8 cellular contexts compared by ENCODE assay signal in the genomic region with DNA sequence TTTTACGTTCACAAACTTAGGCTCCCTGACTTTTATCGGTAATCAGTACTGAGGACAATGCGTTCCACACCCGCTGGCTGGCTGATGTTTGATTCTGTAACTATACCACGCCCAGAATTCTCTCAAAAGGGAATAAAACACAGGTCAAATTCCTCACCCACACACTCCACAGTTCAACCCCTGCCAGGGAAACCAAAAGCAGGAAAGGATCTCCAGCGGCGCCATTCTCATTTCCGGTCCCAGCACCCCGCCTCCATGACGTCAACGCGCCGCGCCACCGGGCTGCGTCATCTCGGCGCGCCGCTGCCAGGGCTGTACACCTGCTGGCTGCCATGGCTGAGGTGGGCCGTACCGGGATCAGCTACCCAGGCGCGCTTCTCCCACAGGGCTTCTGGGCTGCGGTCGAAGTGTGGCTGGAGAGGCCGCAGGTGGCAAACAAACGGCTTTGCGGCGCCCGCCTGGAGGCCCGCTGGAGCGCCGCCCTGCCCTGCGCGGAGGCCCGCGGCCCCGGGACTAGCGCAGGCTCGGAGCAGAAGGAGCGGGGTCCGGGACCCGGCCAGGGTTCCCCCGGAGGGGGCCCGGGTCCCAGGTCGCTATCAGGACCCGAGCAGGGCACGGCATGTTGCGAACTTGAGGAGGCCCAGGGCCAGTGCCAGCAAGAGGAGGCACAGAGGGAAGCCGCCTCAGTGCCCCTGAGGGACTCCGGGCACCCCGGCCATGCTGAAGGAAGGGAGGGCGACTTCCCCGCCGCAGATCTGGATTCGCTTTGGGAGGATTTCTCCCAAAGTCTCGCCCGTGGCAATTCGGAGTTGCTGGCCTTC. TPM values are rescaled to one million over a fixed set of nuclear protein-coding genes. Genes with fewer than 3 reads are reported as not detected.
A peak's percentile ranks its signal among the peaks of the same experiment; 100 is the strongest.
DNase-seq lines count a peak whose midpoint lies in the region; ATAC-seq, FAIRE-seq and TF ChIP-seq lines count a peak whose summit lies in the region.

A gene (minus strand): TSS at position 233 of the 821 bp plus-strand sequence. CDS start 24,202 bp downstream, outside the sequence.
A gene with protein sequence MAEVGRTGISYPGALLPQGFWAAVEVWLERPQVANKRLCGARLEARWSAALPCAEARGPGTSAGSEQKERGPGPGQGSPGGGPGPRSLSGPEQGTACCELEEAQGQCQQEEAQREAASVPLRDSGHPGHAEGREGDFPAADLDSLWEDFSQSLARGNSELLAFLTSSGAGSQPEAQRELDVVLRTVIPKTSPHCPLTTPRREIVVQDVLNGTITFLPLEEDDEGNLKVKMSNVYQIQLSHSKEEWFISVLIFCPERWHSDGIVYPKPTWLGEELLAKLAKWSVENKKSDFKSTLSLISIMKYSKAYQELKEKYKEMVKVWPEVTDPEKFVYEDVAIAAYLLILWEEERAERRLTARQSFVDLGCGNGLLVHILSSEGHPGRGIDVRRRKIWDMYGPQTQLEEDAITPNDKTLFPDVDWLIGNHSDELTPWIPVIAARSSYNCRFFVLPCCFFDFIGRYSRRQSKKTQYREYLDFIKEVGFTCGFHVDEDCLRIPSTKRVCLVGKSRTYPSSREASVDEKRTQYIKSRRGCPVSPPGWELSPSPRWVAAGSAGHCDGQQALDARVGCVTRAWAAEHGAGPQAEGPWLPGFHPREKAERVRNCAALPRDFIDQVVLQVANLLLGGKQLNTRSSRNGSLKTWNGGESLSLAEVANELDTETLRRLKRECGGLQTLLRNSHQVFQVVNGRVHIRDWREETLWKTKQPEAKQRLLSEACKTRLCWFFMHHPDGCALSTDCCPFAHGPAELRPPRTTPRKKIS (plus strand): TSS at position 287 of the 821 bp plus-strand sequence. CDS start 46 bp downstream, at position 333.

- H3K4me3 ChIP-seq in OCI-LY7 (ENCODE audit: low read depth, low read length, poor library complexity, severe bottlenecking) (peak within 1 kb of the TSS; percentile 98), endothelial cell of umbilical vein (replicated peaks in 1 of 3; ENCODE audit: insufficient read depth in 1 of 3, low read depth in 1 of 3, low read length in 3 of 3) (peak within 1 kb of the TSS; percentile 71 to 97 (median 72))

- H3K9me2 ChIP-seq in OCI-LY7 (ENCODE audit: insufficient read depth, low read length) = no peaks in the 10 kb centered on the region

- dilution Hi-C loops in endothelial cell of umbilical vein (cut with MboI; ENCODE audit: extremely low pct_ligation_motif_present, low sequenced_read_pairs) = no loop called here

- intact Hi-C loops in OCI-LY7 (cut with micrococcal nuclease; ENCODE audit: unreplicated experiment) (loop anchor here (1.0 kb wide), 1 partner anchor 12 kb away; no protein-coding TSS in a partner anchor), endothelial cell of umbilical vein (cut with micrococcal nuclease) (loop anchor here (1.0 kb wide), 1 partner anchor 12 kb away; no protein-coding TSS in a partner anchor)

- H3K79me2 ChIP-seq in OCI-LY7 (ENCODE audit: insufficient read depth, low read depth, low read length) (peaks cover 73% of the 10 kb centered on the region), endothelial cell of umbilical vein (ENCODE audit: control insufficient read depth, insufficient read depth, low read length) (peaks cover 58% of the 10 kb centered on the region)

- H3K9me3 ChIP-seq in OCI-LY7 (ENCODE audit: low read length) (no peaks in the 10 kb centered on the region), endothelial cell of umbilical vein (replicated peaks; ENCODE audit: control insufficient read depth, insufficient read depth, low read length) (no peaks in the 10 kb centered on the region)

- H4K20me1 ChIP-seq in OCI-LY7 (ENCODE audit: insufficient read depth, low read length) (peaks cover 14% of the 10 kb centered on the region), endothelial cell of umbilical vein (replicated peaks; ENCODE audit: control insufficient read depth, extremely low read depth, insufficient read depth, low read length) (no peaks in the 10 kb centered on the region)

- peak within 1 kb of the TSS; percentile 99 for H3K9ac ChIP-seq in endothelial cell of umbilical vein (replicated peaks; ENCODE audit: extremely low read depth, insufficient read depth, low read length)

- H3K4me2 ChIP-seq in OCI-LY7 (ENCODE audit: low read length) = peak within 1 kb of the TSS; percentile 97
- peak within 1 kb of the TSS; percentile 88 for H3K4me2 ChIP-seq in endothelial cell of umbilical vein (ENCODE audit: insufficient read depth, low read length)

- DNase-seq in DMS 273 (lab: John Stamatoyannopoulos, UW; ENCODE audit: unreplicated experiment) (peak; percentile 93), HuH-7 (ENCODE audit: low spot score) (peak; percentile 84), OCI-LY7 (ENCODE audit: low spot score) (peak; percentile 87), activated T-cell treated with anti-CD3 and anti-CD28 coated beads for 24 hours (ENCODE audit: low read depth) (peak; percentile 96), endothelial cell of umbilical vein (ENCODE audit: low read depth, low spot score) (peak; percentile 96), middle frontal gyrus (ENCODE audit: extremely low spot score, low spot score) (peak; percentile 82)
- DNase-seq in stimulated activated CD8-positive, alpha-beta memory T cell treated with anti-CD3 and anti-CD28 coated beads, Interleukin-2, amount 100 ng/mL, for 1 hour (ENCODE audit: low read depth in 2 of 2) = peak; percentile 88 to 97

- TF ChIP-seq CTCF in OCI-LY7 (conservative IDR thresholded peaks at IDR 0.05; ENCODE audit: low read length) = no peak
- no peak for TF ChIP-seq CTCF in endothelial cell of umbilical vein (IDR thresholded peaks at IDR 0.05; ENCODE audit: extremely low read depth in 1 of 2, insufficient read depth in 1 of 2, low read depth in 1 of 2, low read length in 2 of 2)

- H3K27ac ChIP-seq in OCI-LY7 (ENCODE audit: low read depth, low read length, poor library complexity, severe bottlenecking) (peak within 1 kb of the TSS; percentile 87), endothelial cell of umbilical vein (ENCODE audit: insufficient read depth, low read depth, low read length) (peak within 1 kb of the TSS; percentile 91)

- BruUV-seq in OCI-LY7 (replicated peaks; lab: Mats Ljungman, UMichigan) (no TSS peak), endothelial cell of umbilical vein (replicated peaks; lab: Mats Ljungman, UMichigan) (TSS peak; percentile 19)

- ATAC-seq in GM21447 (IDR thresholded peaks at IDR 0.05; ENCODE audit: unreplicated experiment) = peak; percentile 69

- H3K27me3 ChIP-seq in endothelial cell of umbilical vein (ENCODE audit: control insufficient read depth in 2 of 2, insufficient read depth in 2 of 2, low read length in 2 of 2) = no peaks in the 10 kb centered on the region

- TF ChIP-seq POLR2A in endothelial cell of umbilical vein (IDR thresholded peaks at IDR 0.05; ENCODE audit: low read depth, low read length) = peak; percentile 77

- H2AFZ ChIP-seq in OCI-LY7 (ENCODE audit: low read length) (peak within 1 kb of the TSS; percentile 92), endothelial cell of umbilical vein (ENCODE audit: low read depth, low read length) (peak within 1 kb of the TSS; percentile 93)

- CTCF ChIA-PET in OCI-LY7 (lab: Charles Lee; ENCODE audit: unreplicated experiment) = no interaction called here
- CTCF ChIA-PET in endothelial cell of umbilical vein (lab: Charles Lee) = interaction anchor here (0.6 to 1.5 kb wide), 2 partner anchors 12 to 13 kb away, joined by 4 to 6 read pairs; no protein-coding TSS in a partner anchor

- POLR2A ChIA-PET in OCI-LY7 (lab: Charles Lee) = interaction anchor here (1.1 to 1.2 kb wide), 2 partner anchors 10 to 13 kb away, joined by 3 read pairs; no protein-coding TSS in a partner anchor
- POLR2A ChIA-PET in endothelial cell of umbilical vein (lab: Charles Lee) = no interaction called here

- FAIRE-seq in endothelial cell of umbilical vein (lab: Jason Lieb, UNC) = peak; percentile 96

- H3K36me3 ChIP-seq in OCI-LY7 (ENCODE audit: insufficient read depth, low read length) (peaks cover 13% of the 10 kb centered on the region; the same call in 1 of the 2 replicates), endothelial cell of umbilical vein (ENCODE audit: control insufficient read depth in 2 of 2, extremely low read depth in 1 of 2, insufficient read depth in 2 of 2, low read length in 2 of 2) (peaks cover 0 to 4% of the 10 kb centered on the region in 2 experiments)

- no peaks in the 10 kb centered on the region for H3K9me1 ChIP-seq in endothelial cell of umbilical vein (replicated peaks; ENCODE audit: control insufficient read depth, extremely low read depth, insufficient read depth, low read length)

- H3K4me1 ChIP-seq in OCI-LY7 (ENCODE audit: insufficient read depth, low read length, poor library complexity, severe bottlenecking) (peaks cover 54% of the 10 kb centered on the region), endothelial cell of umbilical vein (ENCODE audit: control insufficient read depth, extremely low read depth, insufficient read depth, low read length) (peaks cover 44% of the 10 kb centered on the region)

TF ChIP-seq in endothelial cell of umbilical vein, 7 proteins besides CTCF, POLR2A, EP300 and RAD21 (continues in another document):
- peak; percentile 91 for TF ChIP-seq POLR2AphosphoS5 (IDR thresholded peaks at IDR 0.05; ENCODE audit: insufficient read depth, low read depth, low read length)
- TF ChIP-seq JUN (IDR thresholded peaks at IDR 0.05; ENCODE audit: borderline replicate concordance, insufficient read depth, insufficient read length, low read depth) = peak; percentile 19

RNA-seq across cellular contexts. Expression of the first gene that starts in this region (rescaled TPM):
- total RNA-seq in OCI-LY7 (2014; rRNA removed; shearing (Covaris generic)) = 10.4 and 12.7 TPM in 2 replicates
- total RNA-seq in OCI-LY7 (2022) (16.8 and 21.0 TPM in 2 replicates), endothelial cell of umbilical vein (25.6 and 26.3 TPM in 2 replicates)
- polyA plus RNA-seq in endothelial cell of umbilical vein = 10.6 and 13.0 TPM in 2 replicates
- 10.6 and 11.2 TPM in 2 replicates for polyA plus RNA-seq in endothelial cell of umbilical vein (2011; cell fraction: cytosol; rRNA removed)
- 28.3 and 29.2 TPM in 2 replicates for polyA plus RNA-seq in endothelial cell of umbilical vein (2011; cell fraction: nucleus; rRNA removed)
- 22.9 and 25.7 TPM in 2 replicates for polyA plus RNA-seq in endothelial cell of umbilical vein (2012)
- 10.0 and 11.8 TPM in 2 replicates for polyA minus RNA-seq in endothelial cell of umbilical vein
- 1.1 TPM for polyA minus RNA-seq in endothelial cell of umbilical vein (2011; cell fraction: cytosol; rRNA and poly(A)+ RNA removed)
- 15.6 and 18.8 TPM in 2 replicates for polyA minus RNA-seq in endothelial cell of umbilical vein (2011; cell fraction: nucleus; rRNA and poly(A)+ RNA removed)

RNA-seq across cellular contexts. Expression of the second gene that starts in this region (rescaled TPM):
- total RNA-seq in OCI-LY7 (2014; rRNA removed; shearing (Covaris generic)) = 23.0 and 26.6 TPM in 2 replicates
- total RNA-seq in OCI-LY7 (2022) (23.3 and 28.3 TPM in 2 replicates), endothelial cell of umbilical vein (17.3 and 20.7 TPM in 2 replicates)
- 10.4 and 10.6 TPM in 2 replicates for polyA plus RNA-seq in endothelial cell of umbilical vein
- polyA plus RNA-seq in endothelial cell of umbilical vein (2011; cell fraction: cytosol; rRNA removed) = 6.7 and 9.2 TPM in 2 replicates
- polyA plus RNA-seq in endothelial cell of umbilical vein (2011; cell fraction: nucleus; rRNA removed) = 29.7 and 32.7 TPM in 2 replicates
- 8.9 and 9.1 TPM in 2 replicates for polyA plus RNA-seq in endothelial cell of umbilical vein (2012)
- polyA minus RNA-seq in endothelial cell of umbilical vein = 14.2 and 14.3 TPM in 2 replicates
- polyA minus RNA-seq in endothelial cell of umbilical vein (2011; cell fraction: cytosol; rRNA and poly(A)+ RNA removed) = 10.4 TPM
- polyA minus RNA-seq in endothelial cell of umbilical vein (2011; cell fraction: nucleus; rRNA and poly(A)+ RNA removed) = 22.2 and 37.1 TPM in 2 replicates

Comparison
In these comparisons a context has a peak if more than half of its experiments do, and no peak if none do; other contexts are left out.
1. Peak in every context shown above with its lines: DNase-seq, ATAC-seq, H3K4me3 ChIP-seq and H3K27ac ChIP-seq.